Comparison of ENCODE assay signal across 21 cellular contexts in the genomic region with DNA sequence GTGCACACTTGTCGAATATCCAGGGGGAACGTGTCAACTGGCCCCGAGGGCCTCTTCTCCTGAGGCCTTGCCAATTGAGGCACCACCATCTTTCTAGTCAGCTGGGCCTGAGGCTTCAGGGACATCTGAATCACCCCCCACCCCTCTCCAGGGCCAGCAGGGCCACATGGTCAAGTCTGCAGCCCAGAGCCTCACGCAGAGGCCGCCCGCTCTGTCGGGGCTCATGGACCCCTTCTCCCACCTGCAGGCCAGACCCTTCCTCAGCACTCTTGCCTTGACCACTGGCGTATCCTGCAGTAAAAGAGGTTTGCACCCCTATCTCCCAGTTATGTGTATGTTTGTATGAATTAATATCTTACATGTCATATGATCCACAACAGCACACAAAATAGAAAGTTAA.
"Had no signal": no experiment of that assay in that cellular context is flagged by ENCODE, and none has a peak within 500 bp of the region (broad histone marks: within the 10 kb centered on the region; RNA-seq: fewer than 3 reads in every experiment).

No MANE protein-coding gene starts in this region.

- H3K36me3 ChIP-seq: colonic mucosa, uterus had no signal

- H3K27me3 ChIP-seq: colonic mucosa, foreskin keratinocyte, stomach, thyroid gland, uterus had no signal

- H3K4me1 ChIP-seq: colonic mucosa, foreskin keratinocyte, thyroid gland, uterus had no signal

- H3K4me3 ChIP-seq: colonic mucosa, lung, stomach, thyroid gland, uterus had no signal

- DNase-seq: cerebellar nuclear complex; colonic mucosa; dermis blood vessel endothelial cell; effector CD4-positive, alpha-beta T cell; endodermal cell; erythroblast; foreskin keratinocyte; head of caudate nucleus; hypothalamus; kidney glomerular epithelial cell; mesenchymal stem cell; midbrain; small intestine; stimulated activated CD4-positive, alpha-beta T cell treated with anti-CD3 and anti-CD28 coated beads, Interleukin-12 subunit alpha, Interleukin-12 subunit beta, amount 100 ng/mL, for 4 hours; stimulated activated naive CD4-positive, alpha-beta T cell; stomach; thyroid gland; uterus had no signal

- H3K4me3 Mint-ChIP-seq: endodermal cell, nephron, type B pancreatic cell had no signal

- H3K27ac Mint-ChIP-seq: endodermal cell, nephron, type B pancreatic cell had no signal

- H3K9me3 ChIP-seq: colonic mucosa, stomach, thyroid gland, uterus had no signal

- H3K9me3 Mint-ChIP-seq: endodermal cell, nephron, type B pancreatic cell had no signal

- H3K27me3 Mint-ChIP-seq: type B pancreatic cell had no signal

- H3K27ac ChIP-seq: colonic mucosa, foreskin keratinocyte, stomach, thyroid gland, uterus had no signal
